ENCODE assay signal across 20 cellular contexts in the genomic region with DNA sequence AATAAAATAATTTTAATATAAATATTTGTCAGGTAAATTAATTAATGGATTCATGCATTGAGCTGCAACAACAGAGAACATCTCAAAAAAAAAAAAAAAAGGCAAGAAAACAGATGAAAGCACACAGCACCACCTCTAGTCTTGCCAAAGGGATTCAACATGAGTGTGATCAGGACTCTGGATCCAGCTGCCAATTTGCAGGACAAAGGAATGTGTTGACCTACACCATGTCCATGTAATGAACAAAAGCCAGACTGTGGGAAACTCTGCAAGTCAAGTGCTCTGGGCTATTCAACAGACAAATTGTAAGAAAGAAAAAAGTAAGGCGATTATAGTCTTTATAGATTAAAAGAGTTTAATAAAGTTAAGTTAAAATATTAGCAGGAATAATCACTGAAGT.
DNase-seq lines count a peak whose midpoint lies in the region; ATAC-seq, FAIRE-seq and TF ChIP-seq lines count a peak whose summit lies in the region.
"Had no signal": no experiment of that assay in that cellular context is flagged by ENCODE, and none has a peak within 500 bp of the region (broad histone marks: within the 10 kb centered on the region; RNA-seq: fewer than 3 reads in every experiment).

No MANE protein-coding gene starts in this region.

- H3K4ac ChIP-seq in H1 (replicated peaks; ENCODE audit: insufficient read length, low read depth, low read length) (no peak overlapping the region), neuronal stem cell (ENCODE audit: low read length) (no peak overlapping the region)

- TF ChIP-seq POLR2A in H1 (IDR thresholded peaks at IDR 0.05; ENCODE audit: control extremely low read depth in 1 of 2, low read depth in 2 of 2, low read length in 2 of 2) = no peak

- H2BK15ac ChIP-seq in H1 (ENCODE audit: low read length) = no peak overlapping the region
- no peak overlapping the region for H2BK15ac ChIP-seq in neuronal stem cell (ENCODE audit: low read length)

- no peak overlapping the region for H3K18ac ChIP-seq in H1 (ENCODE audit: extremely low read depth, low read length)
- no peak overlapping the region for H3K18ac ChIP-seq in neuronal stem cell (ENCODE audit: low read length)

- peak in 1 of 2 experiments; percentile 10; a peak in 1 of 4 replicates for TF ChIP-seq RAD21 in H1 (IDR thresholded peaks at IDR 0.05 in 1 of 2, conservative IDR thresholded peaks at IDR 0.05 in 1 of 2; ENCODE audit: low read depth in 2 of 2, low read length in 2 of 2)

- no peak for ATAC-seq in HG02973 (IDR thresholded peaks at IDR 0.05; ENCODE audit: unreplicated experiment)
- no peak for ATAC-seq in activated CD4-positive, alpha-beta T cell treated with anti-CD3 and anti-CD28 coated beads for 36 hours

- H3K9me3 ChIP-seq in HUES48 (ENCODE audit: control insufficient read depth, insufficient read depth, low read length) (no peaks in the 10 kb centered on the region), H1 (ENCODE audit: insufficient read depth in 2 of 2, low read depth in 1 of 2, low read length in 1 of 2) (no peaks in the 10 kb centered on the region), neuronal stem cell (replicated peaks in 1 of 2; ENCODE audit: control insufficient read depth in 2 of 2, insufficient read depth in 1 of 2, low read depth in 1 of 2, low read length in 2 of 2) (no peaks in the 10 kb centered on the region)
- H3K9me3 ChIP-seq: SK-N-SH had no signal

- H2BK20ac ChIP-seq in H1 (ENCODE audit: low read length) = no peak overlapping the region

- no peaks in the 10 kb centered on the region for H3K4me1 Mint-ChIP-seq in activated CD4-positive, alpha-beta T cell treated with anti-CD3 and anti-CD28 coated beads for 36 hours
- H3K4me1 Mint-ChIP-seq: CD14-positive monocyte had no signal

- TF ChIP-seq EP300 in H1 (IDR thresholded peaks at IDR 0.05; ENCODE audit: borderline replicate concordance in 1 of 2, low read depth in 2 of 2, low read length in 2 of 2) = no peak

- no peaks in the 10 kb centered on the region for H3K36me3 Mint-ChIP-seq in activated CD4-positive, alpha-beta T cell treated with anti-CD3 and anti-CD28 coated beads for 36 hours (ENCODE audit: low read depth)
- H3K36me3 Mint-ChIP-seq: CD14-positive monocyte had no signal

- CTCF ChIA-PET in H1 (lab: Charles Lee; ENCODE audit: partially characterized antibody) = no interaction called here
- CTCF ChIA-PET in activated CD4-positive, alpha-beta T cell treated with anti-CD3 and anti-CD28 coated beads for 36 hours (lab: Charles Lee) = no interaction called here

- no peaks in the 10 kb centered on the region for H3K27me3 Mint-ChIP-seq in activated CD4-positive, alpha-beta T cell treated with anti-CD3 and anti-CD28 coated beads for 36 hours

- DNase-seq in NCI-H345 (lab: John Stamatoyannopoulos, UW) = peak; percentile 14
- DNase-seq in NCI-H345 treated with DMSO at 0.1 percent for 48 hours (lab: John Stamatoyannopoulos, UW; ENCODE audit: unreplicated experiment) = no peak
- DNase-seq in H1 (ENCODE audit: low read depth in 1 of 2, low spot score in 2 of 2) = no peak
- DNase-seq in neuronal stem cell (ENCODE audit: low spot score) = peak; percentile 29
- DNase-seq in activated T-cell treated with anti-CD3 and anti-CD28 coated beads for 4 hours = no peak
- DNase-seq in activated CD4-positive, alpha-beta T cell treated with anti-CD3 and anti-CD28 coated beads for 36 hours = no peak
- DNase-seq: DMS79 treated with DMSO at 0.1 percent for 48 hours; GDM1; KBM-7; NCI-H1092; NCI-H1694; NCI-H510A; NK-92 treated with Interleukin-12 subunit alpha and Interleukin-12 subunit beta, amount 100 ng/mL, for 24 hours; SK-N-SH had no signal

- no peak overlapping the region for H2BK12ac ChIP-seq in H1 (ENCODE audit: low read depth, low read length)
- no peak overlapping the region for H2BK12ac ChIP-seq in neuronal stem cell (ENCODE audit: low read length)

- H3K9ac ChIP-seq in HUES48 (ENCODE audit: low read depth, low read length) (no peak overlapping the region), H1 (replicated peaks in 1 of 4; ENCODE audit: extremely low read depth in 1 of 4, low read depth in 3 of 4, low read length in 3 of 4) (no peak overlapping the region), neuronal stem cell (ENCODE audit: low read depth, low read length, poor library complexity) (no peak overlapping the region)
- H3K9ac ChIP-seq: SK-N-SH had no signal

- no peak overlapping the region for H2AK5ac ChIP-seq in H1 (ENCODE audit: low read depth, low read length)
- H2AK5ac ChIP-seq in neuronal stem cell (ENCODE audit: low read depth, low read length) = no peak overlapping the region

- H4K8ac ChIP-seq in H1 (ENCODE audit: extremely low read depth, insufficient read depth, low read length) (no peak overlapping the region), neuronal stem cell (ENCODE audit: low read depth, low read length) (no peak overlapping the region)

- no peak overlapping the region for H2BK5ac ChIP-seq in H1 (ENCODE audit: low read depth, low read length)
- H2BK5ac ChIP-seq in neuronal stem cell (ENCODE audit: low read length) = no peak overlapping the region

- H3K79me1 ChIP-seq in H1 (ENCODE audit: low read depth, low read length) (no peaks in the 10 kb centered on the region), neuronal stem cell (ENCODE audit: low read depth, low read length) (no peaks in the 10 kb centered on the region)

- H3K4me1 ChIP-seq in HUES48 (ENCODE audit: control insufficient read depth, insufficient read depth, low read length) (peaks cover 9% of the 10 kb centered on the region; the same call in 1 of the 2 replicates), H1 (replicated peaks in 1 of 4; ENCODE audit: control insufficient read depth in 3 of 4, insufficient read depth in 4 of 4, low read length in 3 of 4) (no peaks in the 10 kb centered on the region), neuronal stem cell (ENCODE audit: control insufficient read depth in 2 of 2, insufficient read depth in 1 of 2, low read depth in 1 of 2, low read length in 2 of 2) (no peaks in the 10 kb centered on the region)

- H3K14ac ChIP-seq in H1 (ENCODE audit: insufficient read length) = no peak overlapping the region
- no peak overlapping the region for H3K14ac ChIP-seq in neuronal stem cell (ENCODE audit: low read length)

- peaks cover 6% of the 10 kb centered on the region for H3K9me3 Mint-ChIP-seq in activated CD4-positive, alpha-beta T cell treated with anti-CD3 and anti-CD28 coated beads for 36 hours (ENCODE audit: low read depth)

- intact Hi-C loops in activated CD4-positive, alpha-beta T cell treated with anti-CD3 and anti-CD28 coated beads for 36 hours (cut with DNase I, micrococcal nuclease) = no loop called here

- no peak overlapping the region for H3K4me3 ChIP-seq in HUES48 (ENCODE audit: low read depth, low read length)
- no peak overlapping the region for H3K4me3 ChIP-seq in H1 (ENCODE audit: extremely low read depth in 1 of 4, insufficient read depth in 2 of 4, low read depth in 3 of 4, low read length in 4 of 4)
- H3K4me3 ChIP-seq in neuronal stem cell (ENCODE audit: low read length in 2 of 2) = no peak overlapping the region

- H3K27me3 ChIP-seq in HUES48 (ENCODE audit: control insufficient read depth, insufficient read depth, low read length) (no peaks in the 10 kb centered on the region), H1 (replicated peaks in 1 of 4; ENCODE audit: control insufficient read depth in 3 of 4, extremely low read depth in 1 of 4, insufficient read depth in 3 of 4, low read length in 3 of 4) (no peaks in the 10 kb centered on the region), neuronal stem cell (ENCODE audit: control insufficient read depth in 3 of 3, insufficient read depth in 3 of 3, low read depth in 1 of 3, low read length in 3 of 3) (no peaks in the 10 kb centered on the region)

- H3K4me2 ChIP-seq in H1 (ENCODE audit: insufficient read depth in 1 of 2, low read depth in 2 of 2, low read length in 2 of 2) (no peak overlapping the region), neuronal stem cell (ENCODE audit: insufficient read depth, low read length, poor library complexity, severe bottlenecking) (no peak overlapping the region)
- H3K4me2 ChIP-seq: SK-N-SH had no signal

- no peaks in the 10 kb centered on the region for H4K20me1 ChIP-seq in H1 (replicated peaks in 1 of 2; ENCODE audit: control insufficient read depth in 1 of 2, insufficient read depth in 2 of 2, low read length in 2 of 2)

- peak; percentile 24 for FAIRE-seq in H1 (lab: Jason Lieb, UNC)
- FAIRE-seq: A204.1, GM12892 had no signal

- POLR2A ChIA-PET in H1 (lab: Charles Lee; ENCODE audit: partially characterized antibody) = no interaction called here
- POLR2A ChIA-PET in activated CD4-positive, alpha-beta T cell treated with anti-CD3 and anti-CD28 coated beads for 36 hours (lab: Charles Lee) = no interaction called here

- H3K27ac ChIP-seq in HUES48 (ENCODE audit: low read depth, low read length) = peak overlapping the region; percentile 45
- H3K27ac ChIP-seq in H1 (ENCODE audit: low read depth, low read length) = no peak overlapping the region
- H3K27ac ChIP-seq in neuronal stem cell (replicated peaks; ENCODE audit: low read length) = no peak overlapping the region
- H3K27ac ChIP-seq: HL-60 had no signal

- H2BK120ac ChIP-seq in H1 (replicated peaks; ENCODE audit: low read depth, low read length) (no peak overlapping the region), neuronal stem cell (ENCODE audit: low read depth, low read length) (no peak overlapping the region)

- H3K4me3 Mint-ChIP-seq in activated CD4-positive, alpha-beta T cell treated with anti-CD3 and anti-CD28 coated beads for 36 hours = no peak overlapping the region
- H3K4me3 Mint-ChIP-seq: CD14-positive monocyte had no signal

- H2AFZ ChIP-seq in H1 (ENCODE audit: low read length) = no peak overlapping the region
- no peak overlapping the region for H2AFZ ChIP-seq in neuronal stem cell (ENCODE audit: low read length)

- no peak for TF ChIP-seq CTCF in H1 (IDR thresholded peaks at IDR 0.05; ENCODE audit: control extremely low read depth in 1 of 3, insufficient read depth in 1 of 3, low read depth in 1 of 3, low read length in 3 of 3)

- H3K27ac Mint-ChIP-seq in activated CD4-positive, alpha-beta T cell treated with anti-CD3 and anti-CD28 coated beads for 36 hours = no peak overlapping the region
- H3K27ac Mint-ChIP-seq: CD14-positive monocyte had no signal

- no peaks in the 10 kb centered on the region for H3K79me2 ChIP-seq in H1 (ENCODE audit: control insufficient read depth in 1 of 2, insufficient read depth in 2 of 2, low read length in 2 of 2)

- H4K91ac ChIP-seq in H1 (replicated peaks; ENCODE audit: insufficient read length, low read length) (no peak overlapping the region), neuronal stem cell (ENCODE audit: low read depth, low read length, poor library complexity) (no peak overlapping the region)

- no peaks in the 10 kb centered on the region for H3K23me2 ChIP-seq in H1 (ENCODE audit: low read depth, low read length)

- no peak overlapping the region for H4K5ac ChIP-seq in H1 (ENCODE audit: insufficient read length, low read depth, low read length)

- no peak overlapping the region for H3K56ac ChIP-seq in H1 (replicated peaks; ENCODE audit: insufficient read length, low read depth, low read length)

- H3K23ac ChIP-seq in H1 (ENCODE audit: insufficient read length) = no peak overlapping the region
- no peak overlapping the region for H3K23ac ChIP-seq in neuronal stem cell (ENCODE audit: low read depth, low read length, poor library complexity)

- 77 to 100% methylated on average over 1 of the region's 1 CpG for WGBS in H1 (ENCODE audit: extremely low coverage in 1 of 2, insufficient coverage in 1 of 2, insufficient read length in 1 of 2, insufficient replicate concordance in 2 of 2, low coverage in 1 of 2, low lambda C conversion rate in 2 of 2, missing lambda C conversion rate in 1 of 2), 2 experiments
- 100% methylated on average over 1 of the region's 1 CpG; no CpG with 5 or more reads in 1 of the 2 donors for WGBS in neuronal stem cell (ENCODE audit: extremely low coverage in 2 of 2, insufficient read length in 2 of 2, insufficient replicate concordance in 1 of 2), 2 donors

- H3K36me3 ChIP-seq in HUES48 (ENCODE audit: control insufficient read depth, insufficient read depth, low read length) (no peaks in the 10 kb centered on the region), H1 (ENCODE audit: control insufficient read depth in 2 of 4, insufficient read depth in 4 of 4, low read length in 3 of 4) (no peaks in the 10 kb centered on the region), neuronal stem cell (replicated peaks in 1 of 2; ENCODE audit: control insufficient read depth in 2 of 2, insufficient read depth in 2 of 2, low read length in 2 of 2) (no peaks in the 10 kb centered on the region)

Comparison
In these comparisons a context has a peak if more than half of its experiments do, and no peak if none do; other contexts are left out.
1. DNase-seq: peak in NCI-H345 (single experiment) and neuronal stem cell (single experiment); none in NCI-H345 treated with DMSO at 0.1 percent for 48 hours (single experiment), H1 (0 of 2), activated T-cell treated with anti-CD3 and anti-CD28 coated beads for 4 hours (single experiment) and activated CD4-positive, alpha-beta T cell treated with anti-CD3 and anti-CD28 coated beads for 36 hours (single experiment).